Comparison of ENCODE assay signal across 11 cellular contexts in genomic region chrX:15882704-15883539, GRCh38. TPM values are rescaled to one million over a fixed set of nuclear protein-coding genes. Genes with fewer than 3 reads are reported as not detected.
DNase-seq lines count a peak whose midpoint lies in the region; ATAC-seq and TF ChIP-seq lines count a peak whose summit lies in the region.
"Had no signal": no experiment of that assay in that cellular context is flagged by ENCODE, and none has a peak within 500 bp of the region (broad histone marks: within the 10 kb centered on the region; RNA-seq: fewer than 3 reads in every experiment).

No MANE protein-coding gene starts in this region.

- CTCF ChIA-PET in activated naive CD4-positive, alpha-beta T cell treated with anti-CD3 and anti-CD28 coated beads for 36 hours (lab: Charles Lee), result interaction anchor here (1.0 kb wide), 1 partner anchor 196 kb away, joined by 3 read pairs; no protein-coding TSS in a partner anchor

- H3K4me2 ChIP-seq in smooth muscle cell, result peak overlapping the region; percentile 52

- H3K36me3 ChIP-seq in smooth muscle cell (ENCODE audit: low read depth), result no peaks in the 10 kb centered on the region
- H3K36me3 ChIP-seq: heart right ventricle had no signal

- TF ChIP-seq CTCF in smooth muscle cell (IDR thresholded peaks at IDR 0.05; ENCODE audit: borderline replicate concordance, insufficient read depth, poor library complexity, severe bottlenecking), result no peak

- H3K9me3 Mint-ChIP-seq in activated naive CD4-positive, alpha-beta T cell treated with anti-CD3 and anti-CD28 coated beads for 36 hours, result peaks cover 2% of the 10 kb centered on the region

- no peak overlapping the region for H3K27ac ChIP-seq in smooth muscle cell (ENCODE audit: low read depth)
- H3K27ac ChIP-seq: 22Rv1, heart right ventricle, SK-N-MC had no signal

- no peak overlapping the region for H3K4me3 Mint-ChIP-seq in activated naive CD4-positive, alpha-beta T cell treated with anti-CD3 and anti-CD28 coated beads for 36 hours

- no peak overlapping the region for H3K9ac ChIP-seq in smooth muscle cell (ENCODE audit: low read depth)

- no peak overlapping the region for H3K27ac Mint-ChIP-seq in activated naive CD4-positive, alpha-beta T cell treated with anti-CD3 and anti-CD28 coated beads for 36 hours

- no peaks in the 10 kb centered on the region for H3F3A ChIP-seq in smooth muscle cell (ENCODE audit: low read depth)

- H3K4me3 ChIP-seq in smooth muscle cell, result no peak overlapping the region
- H3K4me3 ChIP-seq: heart right ventricle, SK-N-MC had no signal

- H2AFZ ChIP-seq in smooth muscle cell (ENCODE audit: low read depth), result peak overlapping the region; percentile 82

- no peaks in the 10 kb centered on the region for H3K79me2 ChIP-seq in smooth muscle cell (ENCODE audit: low read depth)

- WGBS in smooth muscle cell (ENCODE audit: low lambda C conversion rate), result 56% methylated on average over 5 of the region's 5 CpGs

- peaks cover 2% of the 10 kb centered on the region for H3K36me3 Mint-ChIP-seq in activated naive CD4-positive, alpha-beta T cell treated with anti-CD3 and anti-CD28 coated beads for 36 hours (ENCODE audit: low read depth)

- H3K4me1 Mint-ChIP-seq in activated naive CD4-positive, alpha-beta T cell treated with anti-CD3 and anti-CD28 coated beads for 36 hours (ENCODE audit: low read depth), result peaks cover 16% of the 10 kb centered on the region

- H4K20me1 ChIP-seq in smooth muscle cell (ENCODE audit: low read depth), result no peaks in the 10 kb centered on the region

- H3K27me3 Mint-ChIP-seq in activated naive CD4-positive, alpha-beta T cell treated with anti-CD3 and anti-CD28 coated beads for 36 hours (ENCODE audit: low read depth), result no peaks in the 10 kb centered on the region

- H3K4me1 ChIP-seq in smooth muscle cell (ENCODE audit: low read depth), result peaks cover 7% of the 10 kb centered on the region

- DNase-seq in SIG-M5 treated with dmso at 0.1 percent for 504 hours (lab: John Stamatoyannopoulos, UW; ENCODE audit: unreplicated experiment) (peak; percentile 53), SIG-M5 (lab: John Stamatoyannopoulos, UW) (no peak), SKM-1 treated with dmso at 0.1 percent for 144 hours (lab: John Stamatoyannopoulos, UW; ENCODE audit: unreplicated experiment) (peak; percentile 61), smooth muscle cell (lab: John Stamatoyannopoulos, UW; ENCODE audit: unreplicated experiment) (no peak), sciatic nerve (ENCODE audit: low spot score) (no peak), DMS153 treated with DMSO at 0.1 percent for 48 hours (lab: John Stamatoyannopoulos, UW; ENCODE audit: unreplicated experiment) (no peak)
- no peak for DNase-seq in activated naive CD4-positive, alpha-beta T cell treated with anti-CD3 and anti-CD28 coated beads for 36 hours
- DNase-seq: heart right ventricle had no signal

- intact Hi-C loops in activated naive CD4-positive, alpha-beta T cell treated with anti-CD3 and anti-CD28 coated beads for 36 hours (cut with micrococcal nuclease), result no loop called here
- intact Hi-C loops in sciatic nerve (cut with DNase I), result no loop called here

- no peaks in the 10 kb centered on the region for H3K9me3 ChIP-seq in smooth muscle cell (replicated peaks; ENCODE audit: low read depth)

- peak; percentile 64 for ATAC-seq in HG03064 (IDR thresholded peaks at IDR 0.05; ENCODE audit: low read depth, unreplicated experiment)
- ATAC-seq in sciatic nerve, result no peak

- no peaks in the 10 kb centered on the region for H3K27me3 ChIP-seq in smooth muscle cell (ENCODE audit: low read depth)

RNA-seq across cellular contexts. Expression of gene AP1S2, which starts 28.3 kb away (rescaled TPM):
- 162 and 233 TPM in 2 replicates for total RNA-seq in smooth muscle cell
- polyA plus RNA-seq in smooth muscle cell, result 86.7 and 120 TPM in 2 replicates
- total RNA-seq in activated naive CD4-positive, alpha-beta T cell treated with anti-CD3 and anti-CD28 coated beads for 36 hours, result 10 to 100 TPM; 17.4 to 18.0 TPM
- 71.9 TPM for total RNA-seq in sciatic nerve

Comparison
In these comparisons a context has a peak if more than half of its experiments do, and no peak if none do; other contexts are left out.
1. DNase-seq: peak in SIG-M5 treated with dmso at 0.1 percent for 504 hours (single experiment) and SKM-1 treated with dmso at 0.1 percent for 144 hours (single experiment); none in SIG-M5 (single experiment), smooth muscle cell (single experiment), activated naive CD4-positive, alpha-beta T cell treated with anti-CD3 and anti-CD28 coated beads for 36 hours (single experiment), sciatic nerve (single experiment) and DMS153 treated with DMSO at 0.1 percent for 48 hours (single experiment).